9 cellular contexts compared by ENCODE assay signal in genomic region chr3:149352556-149352955, GRCh38. TPM values are rescaled to one million over a fixed set of nuclear protein-coding genes. Genes with fewer than 3 reads are reported as not detected.
DNase-seq lines count a peak whose midpoint lies in the region; ATAC-seq and TF ChIP-seq lines count a peak whose summit lies in the region.
"Had no signal": no experiment of that assay in that cellular context is flagged by ENCODE, and none has a peak within 500 bp of the region (broad histone marks: within the 10 kb centered on the region; RNA-seq: fewer than 3 reads in every experiment).

No MANE protein-coding gene starts in this region.

- no peak overlapping the region for H3K4me3 Mint-ChIP-seq in CD8-positive, alpha-beta T cell

- POLR2A ChIA-PET in CD8-positive, alpha-beta T cell (lab: Charles Lee): no interaction called here

- no peak for ATAC-seq in CD8-positive, alpha-beta T cell
- ATAC-seq in GM18868 (IDR thresholded peaks at IDR 0.05; ENCODE audit: unreplicated experiment): peak; percentile 95
- ATAC-seq in HG03064 (IDR thresholded peaks at IDR 0.05; ENCODE audit: low read depth, unreplicated experiment): peak; percentile 84

- DNase-seq in CD8-positive, alpha-beta T cell: peak in 1 of 7 experiments; percentile 4
- DNase-seq in NCI-H2171 (lab: John Stamatoyannopoulos, UW) (peak; percentile 6), fibroblast of pulmonary artery (ENCODE audit: low read depth) (peak; percentile 77)
- DNase-seq in activated CD4-positive, alpha-beta T cell treated with anti-CD3 and anti-CD28 coated beads, Interleukin-2, amount 50 U/mL, for 1 hour: peak; percentile 0
- DNase-seq in stimulated activated naive CD4-positive, alpha-beta T cell treated with Interleukin-2 at 50 U/mL for 16 hours (lab: John Stamatoyannopoulos, UW): no peak

- no peak overlapping the region for H3K27ac ChIP-seq in CD8-positive, alpha-beta T cell (ENCODE audit: low read depth, low read length)
- no peak overlapping the region for H3K27ac ChIP-seq in neutrophil

- peak; percentile 30 for TF ChIP-seq CTCF in CD8-positive, alpha-beta T cell (IDR thresholded peaks at IDR 0.05)
- TF ChIP-seq CTCF in fibroblast of pulmonary artery (IDR thresholded peaks at IDR 0.05; ENCODE audit: low read length, missing control alignments): peak; percentile 80
- TF ChIP-seq CTCF in neutrophil (IDR thresholded peaks at IDR 0.05): peak; percentile 57

- H3K27me3 Mint-ChIP-seq in CD8-positive, alpha-beta T cell (ENCODE audit: low read depth): peaks cover 10% of the 10 kb centered on the region

- no peaks in the 10 kb centered on the region for H3K9me3 Mint-ChIP-seq in CD8-positive, alpha-beta T cell

- H3K4me1 Mint-ChIP-seq in CD8-positive, alpha-beta T cell (ENCODE audit: low read depth): no peaks in the 10 kb centered on the region

- H3K4me1 ChIP-seq in CD8-positive, alpha-beta T cell (ENCODE audit: insufficient read depth, low read length): no peaks in the 10 kb centered on the region
- no peaks in the 10 kb centered on the region for H3K4me1 ChIP-seq in neutrophil (ENCODE audit: control insufficient read depth in 1 of 2, insufficient read depth in 1 of 2, low read depth in 1 of 2, low read length in 1 of 2)

- intact Hi-C loops in CD8-positive, alpha-beta T cell (cut with DNase I, micrococcal nuclease): no loop called here

- CTCF ChIA-PET in CD8-positive, alpha-beta T cell (lab: Charles Lee): no interaction called here

- H3K4me3 ChIP-seq in CD8-positive, alpha-beta T cell (ENCODE audit: low read depth, low read length): no peak overlapping the region
- no peak overlapping the region for H3K4me3 ChIP-seq in fibroblast of pulmonary artery (replicated peaks; ENCODE audit: low read depth, low read length)
- H3K4me3 ChIP-seq in neutrophil (ENCODE audit: low read depth in 1 of 2, low read length in 1 of 2): no peak overlapping the region

- H3K9me3 ChIP-seq in CD8-positive, alpha-beta T cell (ENCODE audit: low read length): no peaks in the 10 kb centered on the region
- no peaks in the 10 kb centered on the region for H3K9me3 ChIP-seq in neutrophil

- no peaks in the 10 kb centered on the region for H3K36me3 Mint-ChIP-seq in CD8-positive, alpha-beta T cell

- no peaks in the 10 kb centered on the region for H3K27me3 ChIP-seq in CD8-positive, alpha-beta T cell (ENCODE audit: insufficient read depth, low read length)
- H3K27me3 ChIP-seq in neutrophil: no peaks in the 10 kb centered on the region

- H3K36me3 ChIP-seq in CD8-positive, alpha-beta T cell (ENCODE audit: insufficient read depth, low read length): no peaks in the 10 kb centered on the region
- H3K36me3 ChIP-seq in neutrophil: no peaks in the 10 kb centered on the region

- no peak overlapping the region for H3K27ac Mint-ChIP-seq in CD8-positive, alpha-beta T cell

RNA-seq across cellular contexts. Expression of gene TM4SF18, which starts 19.1 kb away (rescaled TPM):
- total RNA-seq in CD8-positive, alpha-beta T cell: not detected
- total RNA-seq: T-helper 1 cell treated with Interleukin-12 subunit alpha and Interleukin-12 subunit beta and Interleukin-4 antibody, amounts not matched to agents 30 ng/mL and 1 ng/mL, for 36 hours had no signal

RNA-seq across cellular contexts. Expression of gene TM4SF1, which starts 24.9 kb away (rescaled TPM):
- total RNA-seq in CD8-positive, alpha-beta T cell: not detected

Comparison
In these comparisons a context has a peak if more than half of its experiments do, and no peak if none do; other contexts are left out.
1. CTCF ChIP-seq: peak in every context shown above with its lines; median percentile 80 in fibroblast of pulmonary artery; 57 in neutrophil; 30 in CD8-positive, alpha-beta T cell.